1 cellular context compared by ENCODE assay signal in genomic region chr22:36775966-36776669, GRCh38.
TF ChIP-seq lines count a peak whose summit lies in the region.

TSS of gene IFT27 (minus strand) at chr22:36776119. CDS start at chr22:36775707, 412 bp downstream.

TF ChIP-seq in HCT116, 20 proteins besides CTCF, POLR2A, EP300 and RAD21 (continued from another document):
- no peak for TF ChIP-seq ZBTB33 (IDR thresholded peaks at IDR 0.05; ENCODE audit: extremely low read depth, insufficient replicate concordance, low read length)
- peak; percentile 55 for TF ChIP-seq POLR2AphosphoS5 (IDR thresholded peaks at IDR 0.05; ENCODE audit: low read depth, low read length)
- peak; percentile 42; the same call in 1 of the 2 replicates for TF ChIP-seq SRF (IDR thresholded peaks at IDR 0.05; ENCODE audit: low read depth)
- no peak for TF ChIP-seq TCF7L2 (IDR thresholded peaks at IDR 0.05; ENCODE audit: borderline replicate concordance, extremely low read depth, insufficient read depth, insufficient read length)
- peak; percentile 98 for TF ChIP-seq SP1 (IDR thresholded peaks at IDR 0.05; ENCODE audit: low read depth)
- no peak for TF ChIP-seq ELF1 (IDR thresholded peaks at IDR 0.05; ENCODE audit: borderline replicate concordance, low read depth)
- no peak for TF ChIP-seq JUND (IDR thresholded peaks at IDR 0.05)
- TF ChIP-seq ZFX (IDR thresholded peaks at IDR 0.05), result peak; percentile 11; the same call in 1 of the 2 replicates
- TF ChIP-seq EZH2 (IDR thresholded peaks at IDR 0.05), result no peak
- no peak for TF ChIP-seq SIN3A (IDR thresholded peaks at IDR 0.05; ENCODE audit: low read depth)
- TF ChIP-seq EGR1 (IDR thresholded peaks at IDR 0.05; ENCODE audit: low read depth), result peak; percentile 70
- no peak for TF ChIP-seq EZH2phosphoT487 (IDR thresholded peaks at IDR 0.05; ENCODE audit: borderline replicate concordance)
- TF ChIP-seq FOSL1 (IDR thresholded peaks at IDR 0.05; ENCODE audit: low read depth), result no peak
